In the genomic region with DNA sequence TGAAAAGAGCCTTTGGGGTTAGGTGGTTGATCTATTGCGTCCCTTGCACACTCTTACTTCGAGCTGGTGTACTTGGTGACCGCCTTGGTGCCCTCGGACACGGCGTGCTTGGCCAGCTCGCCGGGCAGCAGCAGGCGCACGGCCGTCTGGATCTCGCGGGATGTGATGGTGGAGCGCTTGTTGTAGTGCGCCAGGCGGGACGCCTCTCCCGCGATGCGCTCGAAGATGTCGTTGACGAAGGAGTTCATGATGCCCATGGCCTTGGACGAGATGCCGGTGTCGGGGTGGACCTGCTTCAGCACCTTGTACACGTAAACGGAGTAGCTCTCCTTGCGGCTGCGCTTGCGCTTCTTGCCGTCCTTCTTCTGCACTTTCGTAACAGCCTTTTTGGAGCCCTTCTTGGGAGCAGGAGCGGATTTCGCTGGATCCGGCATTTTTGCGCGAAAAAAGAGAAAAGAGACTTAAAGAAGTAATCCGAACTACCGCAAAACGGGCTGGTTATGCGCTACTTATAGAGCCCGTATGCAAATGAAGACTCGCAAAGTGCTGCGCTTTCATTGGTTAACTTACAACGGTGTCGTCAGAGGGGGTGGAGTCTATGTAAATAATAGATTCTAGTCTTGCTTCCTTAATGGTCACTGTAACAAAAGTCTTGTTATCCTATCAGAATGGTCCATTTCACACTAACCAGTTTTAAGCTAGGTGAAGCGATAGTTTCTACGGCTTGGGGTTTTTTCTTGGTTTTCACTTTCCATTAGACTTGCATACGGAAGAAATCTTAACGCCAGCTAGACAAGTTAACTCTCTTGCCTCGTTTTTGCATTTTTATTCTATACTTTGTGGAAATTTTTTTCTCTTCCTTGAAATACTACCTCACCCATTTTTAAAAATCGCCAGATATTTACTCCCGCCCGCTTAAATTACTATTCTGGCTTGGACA, we compare ENCODE assay signal across 8 cellular contexts. TPM values are rescaled to one million over a fixed set of nuclear protein-coding genes. Genes with fewer than 3 reads are reported as not detected.
DNase-seq lines count a peak whose midpoint lies in the region; ATAC-seq, FAIRE-seq and TF ChIP-seq lines count a peak whose summit lies in the region.
"Not testable (repeated sequence)": the region's sequence is repeated elsewhere in the genome, so short reads cannot be mapped to it uniquely, and the experiment has no call there.

No MANE protein-coding gene starts in this region.

- peaks cover 2 to 16% (median 8%) of the 10 kb centered on the region in 4 donors for H3K4me1 Mint-ChIP-seq in naive thymus-derived CD8-positive, alpha-beta T cell
- H3K4me1 Mint-ChIP-seq in stimulated activated effector memory CD8-positive, alpha-beta T cell treated with anti-CD3 and anti-CD28 coated beads, Interleukin-12 subunit alpha, Interleukin-12 subunit beta, amount 100 ng/mL, for 72 hours, result not testable (repeated sequence)

- H3K4me2 ChIP-seq in GM23248 (ENCODE audit: unreplicated experiment) (peak overlapping the region; percentile 85), fibroblast of lung (ENCODE audit: extremely low read depth, insufficient read depth, low read length) (peak overlapping the region; percentile 44)

- H2AFZ ChIP-seq in GM23248 (peak overlapping the region; percentile 93), fibroblast of lung (ENCODE audit: low read length) (peak overlapping the region; percentile 26)

- H3K4me1 ChIP-seq in GM23248 (ENCODE audit: insufficient read depth); fibroblast of lung (ENCODE audit: control insufficient read depth, extremely low read depth, insufficient read depth, low read length): not testable (repeated sequence)

- not testable (repeated sequence) for H3K79me2 ChIP-seq in GM23248 (ENCODE audit: insufficient read depth); fibroblast of lung (ENCODE audit: control insufficient read depth, insufficient read depth, low read length)

- 1 to 2% methylated on average over 38 to 52 of the region's 55 CpGs for WGBS in GM23248 (ENCODE audit: low coverage in 1 of 2, low lambda C conversion rate in 2 of 2, missing lambda C conversion rate in 2 of 2), 2 experiments

- H3K27me3 Mint-ChIP-seq in naive thymus-derived CD8-positive, alpha-beta T cell, result not testable (repeated sequence)

- POLR2A ChIA-PET in naive thymus-derived CD8-positive, alpha-beta T cell (lab: Charles Lee), result interaction anchor here (1.1 to 2.2 kb wide), 3 partner anchors 32 to 75 kb away, joined by 3 to 25 read pairs (median 4); a partner anchor contains a TSS

- peak overlapping the region; percentile 84 to 99 (median 97) for H3K4me3 Mint-ChIP-seq in naive thymus-derived CD8-positive, alpha-beta T cell
- peak overlapping the region; percentile 76 for H3K4me3 Mint-ChIP-seq in stimulated activated effector memory CD8-positive, alpha-beta T cell treated with anti-CD3 and anti-CD28 coated beads, Interleukin-12 subunit alpha, Interleukin-12 subunit beta, amount 100 ng/mL, for 72 hours

- DNase-seq in DMS79 treated with DMSO at 0.1 percent for 48 hours (lab: John Stamatoyannopoulos, UW) (peak; percentile 91), GM23248 (peak; percentile 85), Kasumi-1 (lab: John Stamatoyannopoulos, UW) (peak; percentile 88 to 92), RCC 7860 (ENCODE audit: low spot score) (peak; percentile 90), activated T-helper 1 cell treated with Interleukin-2 at 50 U/mL for 16 hours (ENCODE audit: low read depth) (peak; percentile 63), fibroblast of lung (ENCODE audit: low read depth in 2 of 2) (peak; percentile 92 to 97)
- DNase-seq in naive thymus-derived CD8-positive, alpha-beta T cell, result peak; percentile 36 to 95 (median 89)
- DNase-seq in stimulated activated effector memory CD8-positive, alpha-beta T cell treated with anti-CD3 and anti-CD28 coated beads, Interleukin-12 subunit alpha, Interleukin-12 subunit beta, amount 100 ng/mL, for 72 hours (ENCODE audit: low spot score in 2 of 2), result peak; percentile 61 to 92

- not testable (repeated sequence) for H3K36me3 ChIP-seq in GM23248 (ENCODE audit: low read depth); fibroblast of lung (ENCODE audit: control insufficient read depth, insufficient read depth, low read length)

- FAIRE-seq in RCC 7860 (lab: Jason Lieb, UNC), result peak; percentile 89

- H3K9me3 ChIP-seq in GM23248 (ENCODE audit: low read depth); fibroblast of lung (ENCODE audit: control insufficient read depth, insufficient read depth, low read depth, low read length): not testable (repeated sequence)

- not testable (repeated sequence) for H3F3A ChIP-seq in GM23248 (ENCODE audit: insufficient read depth)

- not testable (repeated sequence) for H3K36me3 Mint-ChIP-seq in naive thymus-derived CD8-positive, alpha-beta T cell
- peaks cover 19% of the 10 kb centered on the region for H3K36me3 Mint-ChIP-seq in stimulated activated effector memory CD8-positive, alpha-beta T cell treated with anti-CD3 and anti-CD28 coated beads, Interleukin-12 subunit alpha, Interleukin-12 subunit beta, amount 100 ng/mL, for 72 hours

- peak; percentile 86 to 89 for ATAC-seq in naive thymus-derived CD8-positive, alpha-beta T cell
- peak; percentile 89 for ATAC-seq in stimulated activated effector memory CD8-positive, alpha-beta T cell treated with anti-CD3 and anti-CD28 coated beads, Interleukin-12 subunit alpha, Interleukin-12 subunit beta, amount 100 ng/mL, for 72 hours

- H3K27ac ChIP-seq in GM23248 (peak overlapping the region; percentile 94), fibroblast of lung (ENCODE audit: insufficient read depth, low read length) (peak overlapping the region; percentile 67)

- peak overlapping the region; percentile 95 to 99 (median 98) for H3K27ac Mint-ChIP-seq in naive thymus-derived CD8-positive, alpha-beta T cell
- H3K27ac Mint-ChIP-seq in stimulated activated effector memory CD8-positive, alpha-beta T cell treated with anti-CD3 and anti-CD28 coated beads, Interleukin-12 subunit alpha, Interleukin-12 subunit beta, amount 100 ng/mL, for 72 hours, result peak overlapping the region; percentile 91

- not testable (repeated sequence) for TF ChIP-seq CTCF in fibroblast of lung (conservative IDR thresholded peaks at IDR 0.05 in 1 of 2, IDR thresholded peaks at IDR 0.05 in 1 of 2; ENCODE audit: low read depth in 1 of 2, low read length in 2 of 2)

- H3K4me3 ChIP-seq in GM23248 (peak overlapping the region; percentile 79), fibroblast of lung (replicated peaks in 1 of 4; ENCODE audit: control extremely low read depth in 1 of 4, insufficient read depth in 1 of 4, low read depth in 3 of 4, low read length in 4 of 4) (peak overlapping the region; percentile 10 to 65 (median 40))

- peak overlapping the region; percentile 83 for H3K9ac ChIP-seq in GM23248
- H3K9ac ChIP-seq in fibroblast of lung (ENCODE audit: insufficient read depth, low read length), result peak overlapping the region; percentile 37

- in situ Hi-C loops in GM23248 (cut with MboI), result not testable (repeated sequence)

- H3K9me3 Mint-ChIP-seq in naive thymus-derived CD8-positive, alpha-beta T cell; stimulated activated effector memory CD8-positive, alpha-beta T cell treated with anti-CD3 and anti-CD28 coated beads, Interleukin-12 subunit alpha, Interleukin-12 subunit beta, amount 100 ng/mL, for 72 hours: not testable (repeated sequence)

- H3K27me3 ChIP-seq in GM23248 (replicated peaks; ENCODE audit: insufficient read depth); fibroblast of lung (ENCODE audit: control insufficient read depth, insufficient read depth, low read length): not testable (repeated sequence)

- H4K20me1 ChIP-seq in GM23248 (ENCODE audit: insufficient read depth); fibroblast of lung (ENCODE audit: control insufficient read depth, extremely low read depth, insufficient read depth, low read length): not testable (repeated sequence)

- H3K9me2 ChIP-seq in GM23248 (ENCODE audit: insufficient read depth), result not testable (repeated sequence)

RNA-seq across cellular contexts. Expression of a gene that starts 29.7 kb away (rescaled TPM):
- total RNA-seq in GM23248 (2014; rRNA removed; shearing (Covaris generic)), result not detected in 2 replicates
- not detected in 2 replicates for polyA plus RNA-seq in GM23248 (2016; fragmentation: Nextera tagmentation; extraction: Ambion mirVana)
- total RNA-seq in fibroblast of lung, result not detected in 2 replicates
- not detected in 2 replicates for polyA plus RNA-seq in fibroblast of lung
- polyA plus RNA-seq in fibroblast of lung (2012), result not detected in 2 replicates
- not detected in 2 replicates for polyA minus RNA-seq in fibroblast of lung (ENCODE audit: low replicate concordance)
- not detected for total RNA-seq in naive thymus-derived CD8-positive, alpha-beta T cell
- under 1 TPM in 1 of 3 donors, not detected in 2; 0.37 TPM for polyA plus RNA-seq in naive thymus-derived CD8-positive, alpha-beta T cell

Comparison
In these comparisons a context has a peak if more than half of its experiments do, and no peak if none do; other contexts are left out.
1. Peak in every context shown above with its lines: DNase-seq, ATAC-seq, H3K4me3 ChIP-seq and H3K27ac ChIP-seq.